In genomic region chr1:110040548-110040947, GRCh38 we compare ENCODE assay signal across 19 cellular contexts. TPM values are rescaled to one million over a fixed set of nuclear protein-coding genes. Genes with fewer than 3 reads are reported as not detected.
DNase-seq lines count a peak whose midpoint lies in the region; ATAC-seq and TF ChIP-seq lines count a peak whose summit lies in the region.
"Had no signal": no experiment of that assay in that cellular context is flagged by ENCODE, and none has a peak within 500 bp of the region (broad histone marks: within the 10 kb centered on the region; RNA-seq: fewer than 3 reads in every experiment).

No MANE protein-coding gene starts in this region.

- dilution Hi-C loops in mammary epithelial cell (cut with HindIII; ENCODE audit: low sequenced_read_pairs), result no loop called here

- H3K27me3 Mint-ChIP-seq in stimulated activated naive CD8-positive, alpha-beta T cell treated with anti-CD3 and anti-CD28 coated beads, Interleukin-15, amount 100 ng/mL, for 72 hours, result no peaks in the 10 kb centered on the region

- TF ChIP-seq CTCF in mammary epithelial cell (conservative IDR thresholded peaks at IDR 0.05 in 1 of 2, IDR thresholded peaks at IDR 0.05 in 1 of 2; ENCODE audit: extremely low read depth in 1 of 2, insufficient read depth in 1 of 2, low read depth in 1 of 2, low read length in 2 of 2) (no peak), breast epithelium (IDR thresholded peaks at IDR 0.05) (no peak), prostate gland (IDR thresholded peaks at IDR 0.05) (no peak)

- no peaks in the 10 kb centered on the region for H3K9me3 Mint-ChIP-seq in stimulated activated naive CD8-positive, alpha-beta T cell treated with anti-CD3 and anti-CD28 coated beads, Interleukin-15, amount 100 ng/mL, for 72 hours

- 64% methylated on average over 4 of the region's 4 CpGs for WGBS in mammary epithelial cell (ENCODE audit: low coverage, missing lambda C conversion rate)
- WGBS in prostate gland, result 91% methylated on average over 4 of the region's 4 CpGs

- H3K27ac ChIP-seq in mammary epithelial cell (ENCODE audit: insufficient read depth, low read depth, low read length) (no peak overlapping the region), breast epithelium (no peak overlapping the region), prostate gland (no peak overlapping the region)
- H3K27ac ChIP-seq: tibial artery had no signal

- H3K79me2 ChIP-seq in mammary epithelial cell (ENCODE audit: insufficient read depth, low read length), result peaks cover 27% of the 10 kb centered on the region

- peak overlapping the region in 1 of 2 donors; percentile 80 for H3K27ac Mint-ChIP-seq in stimulated activated naive CD8-positive, alpha-beta T cell treated with anti-CD3 and anti-CD28 coated beads, Interleukin-15, amount 100 ng/mL, for 72 hours

- H3K36me3 ChIP-seq in mammary epithelial cell (ENCODE audit: insufficient read depth, low read length) (peaks cover 49% of the 10 kb centered on the region), breast epithelium (peaks cover 25% of the 10 kb centered on the region), prostate gland (peaks cover 18 to 21% of the 10 kb centered on the region in 2 donors)

- peaks cover 7% of the 10 kb centered on the region for H3K4me1 ChIP-seq in mammary epithelial cell (ENCODE audit: insufficient read depth, low read length)
- H3K4me1 ChIP-seq in breast epithelium, result no peaks in the 10 kb centered on the region
- H3K4me1 ChIP-seq in prostate gland (replicated peaks), result peaks cover 3% of the 10 kb centered on the region

- intact Hi-C loops in mammary epithelial cell (cut with micrococcal nuclease) (no loop called here), breast epithelium (cut with DNase I; ENCODE audit: low total_unique reads) (loop anchor here (5.0 kb wide), 1 partner anchor 637 kb away; no protein-coding TSS in a partner anchor), prostate gland (cut with DNase I) (no loop called here)

- in situ Hi-C loops in mammary epithelial cell (cut with MboI; ENCODE audit: low sequenced_read_pairs in 2 of 2), result no loop called here

- H3K4me2 ChIP-seq in mammary epithelial cell (ENCODE audit: insufficient read depth, low read depth, low read length), result no peak overlapping the region

- DNase-seq in mammary epithelial cell (peak; percentile 76), breast epithelium (ENCODE audit: low spot score in 2 of 2) (no peak), putamen (ENCODE audit: low spot score) (peak; percentile 80), D341Med (ENCODE audit: low spot score) (no peak), prostate gland (ENCODE audit: low spot score) (no peak)
- peak; percentile 58 for DNase-seq in activated naive CD4-positive, alpha-beta T cell treated with anti-CD3 and anti-CD28 coated beads, Interleukin-2, amount 50 U/mL, for 16 hours
- DNase-seq in stimulated activated naive CD8-positive, alpha-beta T cell treated with anti-CD3 and anti-CD28 coated beads, Interleukin-15, amount 100 ng/mL, for 72 hours, result no peak
- DNase-seq: activated CD8-positive, alpha-beta memory T cell treated with anti-CD3 and anti-CD28 coated beads, Interleukin-2, amount 50 U/mL, for 48 hours; aorta; COR-L47; EL; kidney glomerular epithelial cell; NCI-H1417; retina; SW 1271; tibial artery had no signal

- CTCF ChIA-PET in mammary epithelial cell (lab: Charles Lee; ENCODE audit: low non-redundant PET), result interaction anchor here (0.6 kb wide), 1 partner anchor 56 kb away, joined by 8 read pairs; no protein-coding TSS in a partner anchor

- H4K20me1 ChIP-seq in mammary epithelial cell (ENCODE audit: insufficient read depth, low read length), result no peaks in the 10 kb centered on the region

- no peak overlapping the region for H3K4me3 Mint-ChIP-seq in stimulated activated naive CD8-positive, alpha-beta T cell treated with anti-CD3 and anti-CD28 coated beads, Interleukin-15, amount 100 ng/mL, for 72 hours

- no peak overlapping the region for H3K4me3 ChIP-seq in mammary epithelial cell (replicated peaks in 1 of 3; ENCODE audit: insufficient read depth in 1 of 3, low read depth in 2 of 3, low read length in 3 of 3)
- H3K4me3 ChIP-seq in breast epithelium, result no peak overlapping the region
- no peak overlapping the region for H3K4me3 ChIP-seq in prostate gland
- H3K4me3 ChIP-seq: tibial artery had no signal

- H3K9ac ChIP-seq in mammary epithelial cell (ENCODE audit: insufficient read depth, low read length), result no peak overlapping the region

- ATAC-seq in stimulated activated naive CD8-positive, alpha-beta T cell treated with anti-CD3 and anti-CD28 coated beads, Interleukin-15, amount 100 ng/mL, for 72 hours, result peak; percentile 39
- no peak for ATAC-seq in HG03196 (IDR thresholded peaks at IDR 0.05; ENCODE audit: unreplicated experiment)

- peaks cover 30% of the 10 kb centered on the region for H3K4me1 Mint-ChIP-seq in stimulated activated naive CD8-positive, alpha-beta T cell treated with anti-CD3 and anti-CD28 coated beads, Interleukin-15, amount 100 ng/mL, for 72 hours

- BruUV-seq in mammary epithelial cell (replicated peaks; lab: Mats Ljungman, UMichigan), result no TSS peak

- no peak for TF ChIP-seq POLR2A in breast epithelium (IDR thresholded peaks at IDR 0.05)
- TF ChIP-seq POLR2A in prostate gland (IDR thresholded peaks at IDR 0.05), result no peak

- no peaks in the 10 kb centered on the region for H3K27me3 ChIP-seq in mammary epithelial cell (ENCODE audit: insufficient read depth, low read length)
- no peaks in the 10 kb centered on the region for H3K27me3 ChIP-seq in breast epithelium
- H3K27me3 ChIP-seq in prostate gland (replicated peaks; ENCODE audit: insufficient read depth), result no peaks in the 10 kb centered on the region
- H3K27me3 ChIP-seq: tibial artery had no signal

- H3K9me3 ChIP-seq in mammary epithelial cell (replicated peaks; ENCODE audit: insufficient read depth, low read length) (no peaks in the 10 kb centered on the region), breast epithelium (no peaks in the 10 kb centered on the region), prostate gland (no peaks in the 10 kb centered on the region)
- H3K9me3 ChIP-seq: tibial artery had no signal

- H2AFZ ChIP-seq in mammary epithelial cell (ENCODE audit: low read depth, low read length), result no peak overlapping the region

RNA-seq across cellular contexts. Expression of gene STRIP1, which starts 6.1 kb away (rescaled TPM):
- 10 to 100 TPM; 39.4 to 51.3 TPM for total RNA-seq in mammary epithelial cell
- 24.9 TPM for polyA plus RNA-seq in mammary epithelial cell
- 26.5 TPM for polyA minus RNA-seq in mammary epithelial cell
- 10 to 100 TPM; 35.7 to 59.0 (median 56.6) TPM for total RNA-seq in breast epithelium
- total RNA-seq in prostate gland, result 10 to 100 TPM; 36.8 to 73.2 TPM

RNA-seq across cellular contexts. Expression of gene ALX3, which starts 29.9 kb away (rescaled TPM):
- total RNA-seq in mammary epithelial cell (not detected), breast epithelium (under 1 TPM; 0.44 to 0.80 (median 0.66) TPM), prostate gland (under 1 TPM in 1 of 2 donors, not detected in 1; 0.74 TPM)
- not detected for polyA plus RNA-seq in mammary epithelial cell
- polyA minus RNA-seq in mammary epithelial cell, result not detected
- total RNA-seq: aorta, chondrocyte had no signal
- polyA plus RNA-seq: aorta, neural cell had no signal

RNA-seq across cellular contexts. Expression of gene AHCYL1, which starts 56.0 kb away (rescaled TPM):
- total RNA-seq in mammary epithelial cell (10 to 100 TPM; 71.2 to 72.2 TPM), breast epithelium (10 to 100 TPM; 67.7 to 75.1 (median 73.8) TPM), prostate gland (10 to 100 TPM; 47.5 to 51.5 TPM)
- polyA plus RNA-seq in mammary epithelial cell, result 64.7 TPM
- polyA minus RNA-seq in mammary epithelial cell, result 84.7 TPM

Comparison
In these comparisons a context has a peak if more than half of its experiments do, and no peak if none do; other contexts are left out.
1. DNase-seq: peak in mammary epithelial cell (single experiment), activated naive CD4-positive, alpha-beta T cell treated with anti-CD3 and anti-CD28 coated beads, Interleukin-2, amount 50 U/mL, for 16 hours (single experiment) and putamen (single experiment); none in breast epithelium (0 of 2), stimulated activated naive CD8-positive, alpha-beta T cell treated with anti-CD3 and anti-CD28 coated beads, Interleukin-15, amount 100 ng/mL, for 72 hours (0 of 2), D341Med (single experiment) and prostate gland (single experiment).